In genomic region chr5:132747064-132747692, GRCh38 we compare ENCODE assay signal across 9 cellular contexts. TPM values are rescaled to one million over a fixed set of nuclear protein-coding genes. Genes with fewer than 3 reads are reported as not detected.
A peak's percentile ranks its signal among the peaks of the same experiment; 100 is the strongest.
DNase-seq lines count a peak whose midpoint lies in the region; ATAC-seq and TF ChIP-seq lines count a peak whose summit lies in the region.
"Had no signal": no experiment of that assay in that cellular context is flagged by ENCODE, and none has a peak within 500 bp of the region (broad histone marks: within the 10 kb centered on the region; RNA-seq: fewer than 3 reads in every experiment).

TSS of gene CCNI2 (plus strand) at chr5:132747426. CDS start at chr5:132747496, 70 bp downstream.

- TF ChIP-seq POLR2A in HCT116 (IDR thresholded peaks at IDR 0.05; ENCODE audit: borderline replicate concordance, extremely low read depth, insufficient read depth, insufficient read length) = no peak

- POLR2A ChIA-PET in HCT116 (lab: Charles Lee) (interaction anchor here (2.0 kb wide), 1 partner anchor 9 kb away, joined by 5 read pairs; the partner anchor contains the start of gene KIF3A), activated B cell treated with CpG ODN at 0.5 μM for 24 hours (lab: Charles Lee) (interaction anchor here (1.7 to 2.0 kb wide), 2 partner anchors 10 to 31 kb away, joined by 5 to 8 read pairs; partner anchors contain the start of gene KIF3A)

- peak within 1 kb of the TSS; percentile 98 for H2AFZ ChIP-seq in HCT116 (ENCODE audit: low read depth, low read length, poor library complexity, severe bottlenecking)

- RAD21 ChIA-PET in HCT116 (lab: Charles Lee; ENCODE audit: low non-redundant PET in 1 of 2, low total read pairs in 2 of 2, uncharacterized antibody in 2 of 2, unreplicated experiment in 2 of 2) = no interaction called here

- no peaks in the 10 kb centered on the region for H3K36me3 ChIP-seq in HCT116 (ENCODE audit: control insufficient read depth in 1 of 2, insufficient read depth in 2 of 2, low read length in 2 of 2)

- no peak within 1 kb of the TSS for H3K27ac Mint-ChIP-seq in Calu3 (ENCODE audit: unreplicated experiment)
- no peak within 1 kb of the TSS for H3K27ac Mint-ChIP-seq in activated B cell treated with CpG ODN at 0.5 μM for 24 hours
- H3K27ac Mint-ChIP-seq in central memory CD8-positive, alpha-beta T cell (ENCODE audit: low read depth) = no peak within 1 kb of the TSS
- H3K27ac Mint-ChIP-seq in memory B cell = no peak within 1 kb of the TSS

- no peaks in the 10 kb centered on the region for H3K27me3 Mint-ChIP-seq in Calu3 (ENCODE audit: unreplicated experiment)
- peaks cover 19% of the 10 kb centered on the region for H3K27me3 Mint-ChIP-seq in activated B cell treated with CpG ODN at 0.5 μM for 24 hours
- H3K27me3 Mint-ChIP-seq in central memory CD8-positive, alpha-beta T cell = no peaks in the 10 kb centered on the region
- H3K27me3 Mint-ChIP-seq in memory B cell = peaks cover 4% of the 10 kb centered on the region

- peak; percentile 68 for DNase-seq in Calu3
- no peak for DNase-seq in HCT116 (ENCODE audit: low read depth, low spot score)
- DNase-seq in activated B cell treated with CpG ODN at 0.5 μM for 24 hours = peak; percentile 48
- DNase-seq in central memory CD8-positive, alpha-beta T cell (ENCODE audit: low spot score in 2 of 2) = peak; percentile 35 to 45
- peak; percentile 30 to 52 for DNase-seq in memory B cell (ENCODE audit: low spot score in 2 of 2)
- peak; percentile 44 for DNase-seq in stimulated activated CD8-positive, alpha-beta memory T cell treated with anti-CD3 and anti-CD28 coated beads, Interleukin-4, amount 100 ng/mL, for 24 hours (ENCODE audit: low read depth)
- no peak for DNase-seq in NCI-H446 (lab: John Stamatoyannopoulos, UW)
- DNase-seq in dedifferentiated amniotic fluid mesenchymal stem cell (ENCODE audit: extremely low spot score) = no peak

- no peaks in the 10 kb centered on the region for H3K9me3 Mint-ChIP-seq in Calu3 (ENCODE audit: low read depth, unreplicated experiment)
- no peaks in the 10 kb centered on the region for H3K9me3 Mint-ChIP-seq in activated B cell treated with CpG ODN at 0.5 μM for 24 hours
- H3K9me3 Mint-ChIP-seq in central memory CD8-positive, alpha-beta T cell = no peaks in the 10 kb centered on the region
- peaks cover under 1% of the 10 kb centered on the region for H3K9me3 Mint-ChIP-seq in memory B cell

- H3K4me1 Mint-ChIP-seq in Calu3 (ENCODE audit: low read depth, unreplicated experiment) (no peaks in the 10 kb centered on the region), activated B cell treated with CpG ODN at 0.5 μM for 24 hours (peaks cover 19% of the 10 kb centered on the region), memory B cell (peaks cover 8% of the 10 kb centered on the region)
- H3K4me1 Mint-ChIP-seq in central memory CD8-positive, alpha-beta T cell = no peaks in the 10 kb centered on the region

- H4K20me1 ChIP-seq in HCT116 (ENCODE audit: insufficient read depth) = no peaks in the 10 kb centered on the region

- TF ChIP-seq RAD21 in HCT116 (IDR thresholded peaks at IDR 0.05; ENCODE audit: low read depth) = no peak

- H3K4me2 ChIP-seq in HCT116 (ENCODE audit: low read length) = peak within 1 kb of the TSS; percentile 99

- H3K4me3 Mint-ChIP-seq in Calu3 (ENCODE audit: low read depth, unreplicated experiment) = peak within 1 kb of the TSS; percentile 66
- peak within 1 kb of the TSS; percentile 73 for H3K4me3 Mint-ChIP-seq in activated B cell treated with CpG ODN at 0.5 μM for 24 hours
- peak within 1 kb of the TSS; percentile 78 for H3K4me3 Mint-ChIP-seq in central memory CD8-positive, alpha-beta T cell
- peak within 1 kb of the TSS; percentile 79 for H3K4me3 Mint-ChIP-seq in memory B cell

- CTCF ChIA-PET in Calu3 (lab: Charles Lee) = interaction anchor here (1.0 to 1.6 kb wide), 5 partner anchors 10 to 119 kb away, joined by 3 to 28 read pairs (median 8); partner anchors contain the start of genes GDF9, KIF3A, SOWAHA and UQCRQ
- CTCF ChIA-PET in HCT116 (lab: Charles Lee) = interaction anchor here (1.1 to 1.6 kb wide), 3 partner anchors 10 to 73 kb away, joined by 4 to 6 read pairs (median 5); partner anchors contain the start of gene KIF3A
- CTCF ChIA-PET in activated B cell treated with CpG ODN at 0.5 μM for 24 hours (lab: Charles Lee) = interaction anchor here (1.3 to 2.2 kb wide), 2 partner anchors 9 to 73 kb away, joined by 5 to 6 read pairs; partner anchors contain the start of gene KIF3A

- H3K27ac ChIP-seq in HCT116 (ENCODE audit: low read depth, low read length) = peak within 1 kb of the TSS; percentile 14; the same call in 1 of the 2 replicates

- intact Hi-C loops in Calu3 (cut with micrococcal nuclease; ENCODE audit: unreplicated experiment) = no loop called here
- intact Hi-C loops in HCT116 (cut with micrococcal nuclease) = no loop called here
- intact Hi-C loops in activated B cell treated with CpG ODN at 0.5 μM for 24 hours (cut with micrococcal nuclease) = loop anchor here (1.0 to 2.0 kb wide), 2 partner anchors 10 to 74 kb away; partner anchors contain the start of gene KIF3A

- H3K79me2 ChIP-seq in HCT116 (ENCODE audit: insufficient read depth, low read length) = no peaks in the 10 kb centered on the region

- TF ChIP-seq CTCF in Calu3 (IDR thresholded peaks at IDR 0.05; ENCODE audit: unreplicated experiment) (no peak), HCT116 (IDR thresholded peaks at IDR 0.05 in 2 of 3, conservative IDR thresholded peaks at IDR 0.05 in 1 of 3; ENCODE audit: borderline replicate concordance in 1 of 3, insufficient read depth in 1 of 3, low read depth in 2 of 3, low read length in 2 of 3) (peak in 1 of 3 experiments; percentile 60; a peak in 2 of 6 replicates), activated B cell treated with CpG ODN at 0.5 μM for 24 hours (IDR thresholded peaks at IDR 0.05) (no peak)

- peak; percentile 87 for ATAC-seq in HCT116
- peak; percentile 81 for ATAC-seq in activated B cell treated with CpG ODN at 0.5 μM for 24 hours (ENCODE audit: low read depth)
- ATAC-seq in central memory CD8-positive, alpha-beta T cell (replicated peaks; ENCODE audit: extremely low read depth, poor library complexity, severe bottlenecking) = peak; percentile 84
- ATAC-seq in memory B cell (ENCODE audit: low read depth) = peak; percentile 72

- no peaks in the 10 kb centered on the region for H3K36me3 Mint-ChIP-seq in Calu3 (ENCODE audit: insufficient read depth, unreplicated experiment)
- no peaks in the 10 kb centered on the region for H3K36me3 Mint-ChIP-seq in activated B cell treated with CpG ODN at 0.5 μM for 24 hours (ENCODE audit: low read depth)
- peaks cover 4% of the 10 kb centered on the region for H3K36me3 Mint-ChIP-seq in central memory CD8-positive, alpha-beta T cell (ENCODE audit: insufficient read depth)
- H3K36me3 Mint-ChIP-seq in memory B cell = no peaks in the 10 kb centered on the region

- peak within 1 kb of the TSS; percentile 58 for H3K9ac ChIP-seq in HCT116 (ENCODE audit: low read length)

- H3K27me3 ChIP-seq in HCT116 (ENCODE audit: insufficient read depth, low read length) = no peaks in the 10 kb centered on the region

- H3K4me1 ChIP-seq in HCT116 (ENCODE audit: control insufficient read depth in 1 of 2, insufficient read depth in 2 of 2, low read length in 2 of 2) = peaks cover 8 to 14% of the 10 kb centered on the region in 2 experiments; a peak in 3 of 4 replicates

- H3K9me3 ChIP-seq in HCT116 (ENCODE audit: control insufficient read depth in 1 of 2, insufficient read depth in 1 of 2, low read depth in 1 of 2, low read length in 2 of 2) = 0 out of 4 replicates have a peak, but pooled peaks cover 0 to 2% of the 10 kb centered on the region in 2 experiments

- BruUV-seq in Calu3 (replicated peaks; lab: Mats Ljungman, UMichigan) = no TSS peak
- no TSS peak for BruUV-seq in HCT116 (replicated peaks; lab: Mats Ljungman, UMichigan)

- peak within 1 kb of the TSS; percentile 46 to 74 for H3K4me3 ChIP-seq in HCT116 (replicated peaks in 1 of 2; ENCODE audit: low read depth in 1 of 2, low read length in 2 of 2)

- H3K9me2 ChIP-seq in HCT116 (ENCODE audit: insufficient read depth) = no peaks in the 10 kb centered on the region

TF ChIP-seq in HCT116, 20 proteins besides CTCF, POLR2A, EP300 and RAD21:
- TF ChIP-seq ZFX (IDR thresholded peaks at IDR 0.05) (no peak), MAX (IDR thresholded peaks at IDR 0.05) (0 out of 2 replicates have a peak, but pooled peaks have one; percentile 6), CEBPB (IDR thresholded peaks at IDR 0.05; ENCODE audit: low read depth) (no peak), POLR2AphosphoS5 (IDR thresholded peaks at IDR 0.05; ENCODE audit: low read depth, low read length) (peak; percentile 26; the same call in 1 of the 2 replicates)
- TF ChIP-seq, protein P1, sequence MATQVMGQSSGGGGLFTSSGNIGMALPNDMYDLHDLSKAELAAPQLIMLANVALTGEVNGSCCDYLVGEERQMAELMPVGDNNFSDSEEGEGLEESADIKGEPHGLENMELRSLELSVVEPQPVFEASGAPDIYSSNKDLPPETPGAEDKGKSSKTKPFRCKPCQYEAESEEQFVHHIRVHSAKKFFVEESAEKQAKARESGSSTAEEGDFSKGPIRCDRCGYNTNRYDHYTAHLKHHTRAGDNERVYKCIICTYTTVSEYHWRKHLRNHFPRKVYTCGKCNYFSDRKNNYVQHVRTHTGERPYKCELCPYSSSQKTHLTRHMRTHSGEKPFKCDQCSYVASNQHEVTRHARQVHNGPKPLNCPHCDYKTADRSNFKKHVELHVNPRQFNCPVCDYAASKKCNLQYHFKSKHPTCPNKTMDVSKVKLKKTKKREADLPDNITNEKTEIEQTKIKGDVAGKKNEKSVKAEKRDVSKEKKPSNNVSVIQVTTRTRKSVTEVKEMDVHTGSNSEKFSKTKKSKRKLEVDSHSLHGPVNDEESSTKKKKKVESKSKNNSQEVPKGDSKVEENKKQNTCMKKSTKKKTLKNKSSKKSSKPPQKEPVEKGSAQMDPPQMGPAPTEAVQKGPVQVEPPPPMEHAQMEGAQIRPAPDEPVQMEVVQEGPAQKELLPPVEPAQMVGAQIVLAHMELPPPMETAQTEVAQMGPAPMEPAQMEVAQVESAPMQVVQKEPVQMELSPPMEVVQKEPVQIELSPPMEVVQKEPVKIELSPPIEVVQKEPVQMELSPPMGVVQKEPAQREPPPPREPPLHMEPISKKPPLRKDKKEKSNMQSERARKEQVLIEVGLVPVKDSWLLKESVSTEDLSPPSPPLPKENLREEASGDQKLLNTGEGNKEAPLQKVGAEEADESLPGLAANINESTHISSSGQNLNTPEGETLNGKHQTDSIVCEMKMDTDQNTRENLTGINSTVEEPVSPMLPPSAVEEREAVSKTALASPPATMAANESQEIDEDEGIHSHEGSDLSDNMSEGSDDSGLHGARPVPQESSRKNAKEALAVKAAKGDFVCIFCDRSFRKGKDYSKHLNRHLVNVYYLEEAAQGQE (IDR thresholded peaks at IDR 0.05; ENCODE audit: low read depth) = no peak

RNA-seq across cellular contexts. Expression of gene CCNI2, which starts in this region (rescaled TPM):
- total RNA-seq in Calu3 (2022) (3.3 and 3.4 TPM in 2 replicates), HCT116 (2021; ENCODE audit: unreplicated experiment) (1.4 TPM), activated B cell treated with CpG ODN at 0.5 μM for 24 hours (0.44 and 1.5 TPM in 2 replicates)
- 1.5 and 2.1 TPM in 2 replicates for polyA plus RNA-seq in HCT116 (2012)
- total RNA-seq: HT1080 had no signal

Comparison
In these comparisons a context has a peak if more than half of its experiments do, and no peak if none do; other contexts are left out.
1. DNase-seq: peak in Calu3 (single experiment), activated B cell treated with CpG ODN at 0.5 μM for 24 hours (single experiment), central memory CD8-positive, alpha-beta T cell (2 of 2), memory B cell (2 of 2) and stimulated activated CD8-positive, alpha-beta memory T cell treated with anti-CD3 and anti-CD28 coated beads, Interleukin-4, amount 100 ng/mL, for 24 hours (single experiment); none in HCT116 (single experiment), NCI-H446 (0 of 2) and dedifferentiated amniotic fluid mesenchymal stem cell (single experiment).
2. Peak in every context shown above with its lines, with median percentiles within 50 percentile points of each other: H3K4me3 Mint-ChIP-seq and ATAC-seq.